ENCODE assay signal across 3 cellular contexts in genomic region chr6:47792216-47792733, GRCh38.
TF ChIP-seq lines count a peak whose summit lies in the region.

No MANE protein-coding gene starts in this region.

TF ChIP-seq in A549, 52 proteins besides CTCF, POLR2A, EP300 and RAD21 (continued from another document):
- TF ChIP-seq, protein P1, sequence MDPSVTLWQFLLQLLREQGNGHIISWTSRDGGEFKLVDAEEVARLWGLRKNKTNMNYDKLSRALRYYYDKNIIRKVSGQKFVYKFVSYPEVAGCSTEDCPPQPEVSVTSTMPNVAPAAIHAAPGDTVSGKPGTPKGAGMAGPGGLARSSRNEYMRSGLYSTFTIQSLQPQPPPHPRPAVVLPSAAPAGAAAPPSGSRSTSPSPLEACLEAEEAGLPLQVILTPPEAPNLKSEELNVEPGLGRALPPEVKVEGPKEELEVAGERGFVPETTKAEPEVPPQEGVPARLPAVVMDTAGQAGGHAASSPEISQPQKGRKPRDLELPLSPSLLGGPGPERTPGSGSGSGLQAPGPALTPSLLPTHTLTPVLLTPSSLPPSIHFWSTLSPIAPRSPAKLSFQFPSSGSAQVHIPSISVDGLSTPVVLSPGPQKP (IDR thresholded peaks at IDR 0.05; ENCODE audit: low read depth, low read length), result no peak

TF ChIP-seq in K562, 482 proteins besides CTCF, POLR2A, EP300 and RAD21 (continued from another document):
- TF ChIP-seq, protein P2, sequence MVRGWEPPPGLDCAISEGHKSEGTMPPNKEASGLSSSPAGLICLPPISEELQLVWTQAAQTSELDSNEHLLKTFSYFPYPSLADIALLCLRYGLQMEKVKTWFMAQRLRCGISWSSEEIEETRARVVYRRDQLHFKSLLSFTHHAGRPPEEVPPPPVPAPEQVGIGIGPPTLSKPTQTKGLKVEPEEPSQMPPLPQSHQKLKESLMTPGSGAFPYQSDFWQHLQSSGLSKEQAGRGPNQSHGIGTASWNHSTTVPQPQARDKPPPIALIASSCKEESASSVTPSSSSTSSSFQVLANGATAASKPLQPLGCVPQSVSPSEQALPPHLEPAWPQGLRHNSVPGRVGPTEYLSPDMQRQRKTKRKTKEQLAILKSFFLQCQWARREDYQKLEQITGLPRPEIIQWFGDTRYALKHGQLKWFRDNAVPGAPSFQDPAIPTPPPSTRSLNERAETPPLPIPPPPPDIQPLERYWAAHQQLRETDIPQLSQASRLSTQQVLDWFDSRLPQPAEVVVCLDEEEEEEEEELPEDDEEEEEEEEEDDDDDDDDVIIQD (CRISPR knock-in tag; IDR thresholded peaks at IDR 0.05), result no peak
- TF ChIP-seq MCM3 (IDR thresholded peaks at IDR 0.05), result no peak
- no peak for TF ChIP-seq FOXA1 (IDR thresholded peaks at IDR 0.05; ENCODE audit: borderline replicate concordance)
- peak; percentile 79 for TF ChIP-seq ZNF316 (IDR thresholded peaks at IDR 0.05)
- peak; percentile 67 for TF ChIP-seq MAFG (tag; conservative IDR thresholded peaks at IDR 0.05)
- peak; percentile 59 for TF ChIP-seq C11orf30 (IDR thresholded peaks at IDR 0.05; ENCODE audit: low read depth)
- peak; percentile 54 for TF ChIP-seq MAFF (IDR thresholded peaks at IDR 0.05; ENCODE audit: low read length)
- TF ChIP-seq MAFK (IDR thresholded peaks at IDR 0.05; ENCODE audit: low read length), result 0 out of 2 replicates have a peak, but pooled peaks have one; percentile 27
- no peak for TF ChIP-seq BRF1 (IDR thresholded peaks at IDR 0.05; ENCODE audit: borderline replicate concordance, extremely low read depth, insufficient read length)
- no peak for TF ChIP-seq MEF2D (tag; conservative IDR thresholded peaks at IDR 0.05; ENCODE audit: low read depth)
- TF ChIP-seq MTA2 (IDR thresholded peaks at IDR 0.05; ENCODE audit: low read depth), result no peak

TF ChIP-seq in neural cell, 6 proteins besides CTCF, POLR2A, EP300 and RAD21 (continued from another document):
- TF ChIP-seq MXI1 (conservative IDR thresholded peaks at IDR 0.05; ENCODE audit: poor library complexity, severe bottlenecking) (no peak), REST (IDR thresholded peaks at IDR 0.05; ENCODE audit: borderline replicate concordance) (no peak), POLR2AphosphoS5 (IDR thresholded peaks at IDR 0.05) (no peak)
